9 cellular contexts compared by ENCODE assay signal in the genomic region with DNA sequence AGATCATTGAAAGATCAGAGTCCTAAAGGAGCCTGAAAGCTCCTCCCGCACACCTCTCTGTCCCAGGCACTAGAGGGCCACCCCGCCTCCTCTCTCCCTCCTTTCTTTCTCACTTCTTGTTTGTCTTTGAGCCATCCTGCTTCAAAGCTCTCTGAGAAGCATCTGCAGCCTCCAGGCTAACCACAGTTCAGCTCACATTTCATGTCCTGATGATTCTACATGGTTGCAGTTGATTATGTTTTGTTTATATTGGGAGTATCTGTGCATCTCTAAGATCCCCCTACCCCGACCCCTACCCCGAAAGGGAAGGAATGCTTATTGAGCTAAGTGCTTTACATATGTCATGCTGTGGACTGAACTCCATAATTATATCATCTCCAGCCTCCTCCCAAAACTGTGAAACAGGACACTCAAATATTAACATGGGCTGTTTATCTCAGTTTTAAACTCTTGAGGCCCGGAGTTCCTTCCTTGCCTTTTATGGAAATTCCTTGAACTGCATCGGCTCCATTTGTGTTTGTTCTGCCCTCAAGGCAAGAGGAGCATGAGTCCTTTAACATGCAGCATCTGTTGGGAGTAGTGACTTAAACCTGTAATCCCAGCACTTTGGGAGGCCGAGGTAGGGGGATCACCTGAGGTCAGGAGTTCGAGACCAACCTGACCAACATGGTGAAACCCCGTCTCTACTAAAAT. TPM values are rescaled to one million over a fixed set of nuclear protein-coding genes. Genes with fewer than 3 reads are reported as not detected.
DNase-seq lines count a peak whose midpoint lies in the region; ATAC-seq, FAIRE-seq and TF ChIP-seq lines count a peak whose summit lies in the region.
"Had no signal": no experiment of that assay in that cellular context is flagged by ENCODE, and none has a peak within 500 bp of the region (broad histone marks: within the 10 kb centered on the region; RNA-seq: fewer than 3 reads in every experiment).

No MANE protein-coding gene starts in this region.

- H2BK120ac ChIP-seq in H9 (ENCODE audit: low read depth, low read length, poor library complexity, severe bottlenecking) = no peak overlapping the region

- H3K36me3 ChIP-seq in heart right ventricle (peaks cover 0 to 70% (median 0%) of the 10 kb centered on the region in 9 donors), keratinocyte (ENCODE audit: control insufficient read depth in 2 of 2, extremely low read depth in 1 of 2, insufficient read depth in 2 of 2, low read length in 2 of 2) (peaks cover 3% of the 10 kb centered on the region in 2 experiments), urinary bladder (ENCODE audit: insufficient read depth) (no peaks in the 10 kb centered on the region)

- H3K79me2 ChIP-seq in H9 (ENCODE audit: insufficient read depth, low read length) = no peaks in the 10 kb centered on the region
- H3K79me2 ChIP-seq in keratinocyte (ENCODE audit: control insufficient read depth, insufficient read depth, low read length) = no peaks in the 10 kb centered on the region

- no peak overlapping the region for H3K23ac ChIP-seq in H9 (ENCODE audit: insufficient read length, low read depth, low read length)

- no peak overlapping the region for H3T11ph ChIP-seq in H9 (ENCODE audit: low read length)

- H3K4ac ChIP-seq in H9 (ENCODE audit: low read depth, low read length) = no peak overlapping the region

- no peak for TF ChIP-seq POLR2A in NB4 (IDR thresholded peaks at IDR 0.05; ENCODE audit: extremely low read depth, insufficient read length)

- H3K4me2 ChIP-seq in H9 (ENCODE audit: insufficient read depth, insufficient read length, low read length) (no peak overlapping the region), keratinocyte (ENCODE audit: control insufficient read depth, extremely low read depth, insufficient read depth, low read depth, low read length) (no peak overlapping the region)

- H3K56ac ChIP-seq in H9 (ENCODE audit: insufficient read length, low read depth, low read length) = no peak overlapping the region

- no peak overlapping the region for H2BK5ac ChIP-seq in H9 (ENCODE audit: insufficient read length, low read length)

- H3K4me1 Mint-ChIP-seq in H9 = peaks cover 9 to 12% of the 10 kb centered on the region in 2 experiments
- H3K4me1 Mint-ChIP-seq in activated CD8-positive, alpha-beta T cell treated with anti-CD3 and anti-CD28 coated beads, Interleukin-2, amount 10 ng/mL, durations not matched to agents 7 days and 5 days (ENCODE audit: low read depth) = peaks cover 11% of the 10 kb centered on the region

- dilution Hi-C loops in keratinocyte (cut with MboI; ENCODE audit: extremely low pct_ligation_motif_present, low sequenced_read_pairs) = no loop called here

- H3K23me2 ChIP-seq in H9 (ENCODE audit: insufficient read length, low read depth, low read length, poor library complexity, severe bottlenecking) = no peaks in the 10 kb centered on the region

- H3K14ac ChIP-seq in H9 (ENCODE audit: insufficient read depth, low read length) = no peak overlapping the region

- H3K27ac ChIP-seq in heart right ventricle (peak overlapping the region in 9 of 10 donors; percentile 45 to 91 (median 50)), H9 (ENCODE audit: insufficient read length, low read depth, low read length) (no peak overlapping the region), keratinocyte (ENCODE audit: control insufficient read depth, insufficient read depth, low read length) (no peak overlapping the region), urinary bladder (ENCODE audit: low read depth) (peak overlapping the region; percentile 61)

- no peak overlapping the region for H3K18ac ChIP-seq in H9 (ENCODE audit: insufficient read length, low read depth, low read length)

- 68 to 72% methylated on average over 9 of the region's 9 CpGs for WGBS in heart right ventricle, 2 donors
- WGBS in H9 (ENCODE audit: extremely low coverage, insufficient read length, low lambda C conversion rate) = no CpG with 5 or more reads among the region's 9 CpGs
- WGBS in urinary bladder = 29% methylated on average over 9 of the region's 9 CpGs

- H4K5ac ChIP-seq in H9 (ENCODE audit: insufficient read length, low read depth, low read length) = no peak overlapping the region

- TF ChIP-seq CTCF in heart right ventricle (IDR thresholded peaks at IDR 0.05) (peak in 3 of 9 donors; percentile 15 to 24 (median 15)), H9 (conservative IDR thresholded peaks at IDR 0.05) (peak; percentile 59), NB4 (IDR thresholded peaks at IDR 0.05; ENCODE audit: low read depth, low read length) (peak; percentile 18), keratinocyte (optimal IDR thresholded peaks at IDR 0.05 in 1 of 3, IDR thresholded peaks at IDR 0.05 in 1 of 3, conservative IDR thresholded peaks at IDR 0.05 in 1 of 3; ENCODE audit: extremely low read depth in 1 of 3, insufficient read depth in 2 of 3, low read length in 3 of 3) (peak; percentile 36 to 62 (median 44))

- no peak overlapping the region for H2BK20ac ChIP-seq in H9 (ENCODE audit: low read depth, low read length, poor library complexity, severe bottlenecking)

- H4K8ac ChIP-seq in H9 (replicated peaks; ENCODE audit: insufficient read length, low read depth, low read length) = no peak overlapping the region

- ATAC-seq in heart right ventricle (no peak), Right ventricle myocardium superior (ENCODE audit: poor library complexity) (no peak)
- peak; percentile 95 for ATAC-seq in activated CD8-positive, alpha-beta T cell treated with anti-CD3 and anti-CD28 coated beads, Interleukin-2, amount 10 ng/mL, durations not matched to agents 7 days and 5 days

- H3K9ac ChIP-seq in H9 (ENCODE audit: extremely low read depth, insufficient read length, low read length) (no peak overlapping the region), keratinocyte (ENCODE audit: control insufficient read depth, extremely low read depth, insufficient read depth, low read length) (no peak overlapping the region)

- no peak overlapping the region for H3K4me3 ChIP-seq in heart right ventricle
- H3K4me3 ChIP-seq in NB4 (ENCODE audit: low read depth, low read length) = no peak overlapping the region
- H3K4me3 ChIP-seq in keratinocyte (ENCODE audit: control insufficient read depth in 2 of 3, extremely low read depth in 1 of 3, insufficient read depth in 2 of 3, low read depth in 1 of 3, low read length in 3 of 3) = no peak overlapping the region
- H3K4me3 ChIP-seq in urinary bladder (ENCODE audit: low read depth, low read length) = no peak overlapping the region

- H4K20me1 ChIP-seq in H9 (ENCODE audit: control insufficient read depth, insufficient read depth, insufficient read length) = no peaks in the 10 kb centered on the region
- H4K20me1 ChIP-seq in keratinocyte (ENCODE audit: control insufficient read depth, extremely low read depth, insufficient read depth, low read length) = no peaks in the 10 kb centered on the region

- peak overlapping the region in 1 of 3 experiments; percentile 80; a peak in 2 of 7 replicates for H3K27ac Mint-ChIP-seq in H9
- no peak overlapping the region for H3K27ac Mint-ChIP-seq in activated CD8-positive, alpha-beta T cell treated with anti-CD3 and anti-CD28 coated beads, Interleukin-2, amount 10 ng/mL, durations not matched to agents 7 days and 5 days

- no peaks in the 10 kb centered on the region; a peak in 1 of 5 replicates for H3K9me3 Mint-ChIP-seq in H9
- H3K9me3 Mint-ChIP-seq in activated CD8-positive, alpha-beta T cell treated with anti-CD3 and anti-CD28 coated beads, Interleukin-2, amount 10 ng/mL, durations not matched to agents 7 days and 5 days (ENCODE audit: insufficient read depth) = no peaks in the 10 kb centered on the region

- no peak overlapping the region for H2BK12ac ChIP-seq in H9 (ENCODE audit: insufficient read length, low read depth, low read length)

- no peak for DNase-seq in heart right ventricle
- no peak for DNase-seq in Right ventricle myocardium superior
- DNase-seq in H9 = peak; percentile 62
- peak; percentile 38 for DNase-seq in NB4 (ENCODE audit: low read depth)
- DNase-seq in activated CD8-positive, alpha-beta T cell treated with anti-CD3 and anti-CD28 coated beads, Interleukin-2, amount 10 ng/mL, durations not matched to agents 7 days and 5 days = peak; percentile 67
- no peak for DNase-seq in keratinocyte (ENCODE audit: low read depth, low spot score)
- no peak for DNase-seq in globus pallidus (ENCODE audit: low spot score)

- no peaks in the 10 kb centered on the region for H3K9me1 ChIP-seq in keratinocyte (ENCODE audit: control insufficient read depth, extremely low read depth, insufficient read depth, low read length)

- intact Hi-C loops in heart right ventricle (cut with DNase I) (no loop called here), Right ventricle myocardium superior (cut with DNase I) (no loop called here)

- H3K79me1 ChIP-seq in H9 (ENCODE audit: insufficient read depth, low read depth, low read length, poor library complexity, severe bottlenecking) = no peaks in the 10 kb centered on the region

- no peak overlapping the region; a peak in 1 of 5 replicates for H3K4me3 Mint-ChIP-seq in H9
- H3K4me3 Mint-ChIP-seq in activated CD8-positive, alpha-beta T cell treated with anti-CD3 and anti-CD28 coated beads, Interleukin-2, amount 10 ng/mL, durations not matched to agents 7 days and 5 days = no peak overlapping the region

- H3K36me3 Mint-ChIP-seq in H9 (ENCODE audit: insufficient read depth in 1 of 3, low read depth in 3 of 3) = no peaks in the 10 kb centered on the region
- no peaks in the 10 kb centered on the region for H3K36me3 Mint-ChIP-seq in activated CD8-positive, alpha-beta T cell treated with anti-CD3 and anti-CD28 coated beads, Interleukin-2, amount 10 ng/mL, durations not matched to agents 7 days and 5 days (ENCODE audit: low read depth)

- H2AFZ ChIP-seq in H9 (ENCODE audit: low read length) (no peak overlapping the region), keratinocyte (ENCODE audit: control insufficient read depth, low read length) (no peak overlapping the region)

- H3K27me3 Mint-ChIP-seq in H9 (ENCODE audit: low read depth) = peaks cover 1% of the 10 kb centered on the region; the same call in 1 of the 2 replicates
- peaks cover 19% of the 10 kb centered on the region for H3K27me3 Mint-ChIP-seq in activated CD8-positive, alpha-beta T cell treated with anti-CD3 and anti-CD28 coated beads, Interleukin-2, amount 10 ng/mL, durations not matched to agents 7 days and 5 days (ENCODE audit: low read depth)

- peaks cover 0 to 4% (median 0%) of the 10 kb centered on the region in 11 donors for H3K9me3 ChIP-seq in heart right ventricle
- H3K9me3 ChIP-seq in H9 (ENCODE audit: control insufficient read depth, low read depth, low read length) = no peaks in the 10 kb centered on the region
- no peaks in the 10 kb centered on the region for H3K9me3 ChIP-seq in keratinocyte (ENCODE audit: control insufficient read depth, low read depth, low read length)

- H3K4me1 ChIP-seq in heart right ventricle (peaks cover 36 to 84% (median 74%) of the 10 kb centered on the region in 9 donors), H9 (ENCODE audit: insufficient read depth, low read length) (no peaks in the 10 kb centered on the region), keratinocyte (ENCODE audit: control insufficient read depth, extremely low read depth, insufficient read depth, low read length) (peaks cover 32% of the 10 kb centered on the region), urinary bladder (ENCODE audit: insufficient read depth) (peaks cover 3% of the 10 kb centered on the region)

- POLR2A ChIA-PET in activated CD8-positive, alpha-beta T cell treated with anti-CD3 and anti-CD28 coated beads, Interleukin-2, amount 10 ng/mL, durations not matched to agents 7 days and 5 days (lab: Charles Lee) = interaction anchor here (1.0 kb wide), 1 partner anchor 37 kb away, joined by 3 read pairs; no protein-coding TSS in a partner anchor

- no peak overlapping the region for H2AK5ac ChIP-seq in H9 (ENCODE audit: insufficient read length, low read length)

- peak; percentile 84 for FAIRE-seq in keratinocyte (lab: Jason Lieb, UNC)
- FAIRE-seq: islet of Langerhans had no signal

- no peak overlapping the region for H4K91ac ChIP-seq in H9 (ENCODE audit: insufficient read length, low read depth, low read length)

- H3K27me3 ChIP-seq in heart right ventricle (no peaks in the 10 kb centered on the region), H9 (ENCODE audit: insufficient read depth, low read length) (no peaks in the 10 kb centered on the region), keratinocyte (ENCODE audit: control insufficient read depth, extremely low read depth, insufficient read depth, low read length) (no peaks in the 10 kb centered on the region)

- no peak overlapping the region for H2BK15ac ChIP-seq in H9 (ENCODE audit: low read depth, low read length)

- CTCF ChIA-PET in activated CD8-positive, alpha-beta T cell treated with anti-CD3 and anti-CD28 coated beads, Interleukin-2, amount 10 ng/mL, durations not matched to agents 7 days and 5 days (lab: Charles Lee) = interaction anchor here (0.6 to 3.1 kb wide), 32 partner anchors 9 to 342 kb away, joined by 3 to 63 read pairs (median 4); a partner anchor contains a TSS

RNA-seq across cellular contexts. Expression of a gene that starts 30.9 kb away (rescaled TPM):
- total RNA-seq in heart right ventricle = 100 to 1,000 TPM in 1 of 10 donors, 10 to 100 TPM in 9; 52.0 to 103 (median 69.7) TPM
- 10 to 100 TPM; 35.7 to 61.5 TPM for polyA plus RNA-seq in heart right ventricle
- 83.5 TPM for total RNA-seq in Right ventricle myocardium superior
- total RNA-seq in H9 (2021) = 0.11 and 0.22 TPM in 2 replicates
- total RNA-seq in activated CD8-positive, alpha-beta T cell treated with anti-CD3 and anti-CD28 coated beads, Interleukin-2, amount 10 ng/mL, durations not matched to agents 7 days and 5 days = 1 to 10 TPM; 1.5 to 2.2 TPM
- 13.4 to 34.2 TPM (median 17.8 TPM) in 3 replicates for polyA plus RNA-seq in keratinocyte
- polyA plus RNA-seq in keratinocyte (2011; ENCODE audit: low read depth) = 19.3 TPM
- polyA plus RNA-seq in keratinocyte (2011; cell fraction: cytosol; rRNA removed) = 16.9 and 24.8 TPM in 2 replicates
- polyA plus RNA-seq in keratinocyte (2011; cell fraction: nucleus; rRNA removed) = 12.6 and 17.6 TPM in 2 replicates
- 29.2 and 40.4 TPM in 2 replicates for polyA plus RNA-seq in keratinocyte (2012; ENCODE audit: low replicate concordance)
- 17.5 to 81.4 TPM (median 21.8 TPM) in 3 replicates for polyA minus RNA-seq in keratinocyte
- 23.8 TPM for polyA minus RNA-seq in keratinocyte (2011; cell fraction: cytosol; rRNA and poly(A)+ RNA removed)
- polyA minus RNA-seq in keratinocyte (2011; cell fraction: nucleus; rRNA and poly(A)+ RNA removed) = 12.9 and 15.9 TPM in 2 replicates
- 23.4 TPM for total RNA-seq in urinary bladder
- 83.0 TPM for polyA plus RNA-seq in urinary bladder

Comparison
In these comparisons a context has a peak if more than half of its experiments do, and no peak if none do; other contexts are left out.
1. DNase-seq: peak in H9 (single experiment), NB4 (single experiment) and activated CD8-positive, alpha-beta T cell treated with anti-CD3 and anti-CD28 coated beads, Interleukin-2, amount 10 ng/mL, durations not matched to agents 7 days and 5 days (single experiment); none in heart right ventricle (0 of 2), Right ventricle myocardium superior (single experiment), keratinocyte (single experiment) and globus pallidus (single experiment).
2. H3K27ac ChIP-seq: peak in heart right ventricle (9 of 10) and urinary bladder (single experiment); none in H9 (single experiment) and keratinocyte (single experiment).